ENCODE assay signal across 20 cellular contexts in the genomic region with DNA sequence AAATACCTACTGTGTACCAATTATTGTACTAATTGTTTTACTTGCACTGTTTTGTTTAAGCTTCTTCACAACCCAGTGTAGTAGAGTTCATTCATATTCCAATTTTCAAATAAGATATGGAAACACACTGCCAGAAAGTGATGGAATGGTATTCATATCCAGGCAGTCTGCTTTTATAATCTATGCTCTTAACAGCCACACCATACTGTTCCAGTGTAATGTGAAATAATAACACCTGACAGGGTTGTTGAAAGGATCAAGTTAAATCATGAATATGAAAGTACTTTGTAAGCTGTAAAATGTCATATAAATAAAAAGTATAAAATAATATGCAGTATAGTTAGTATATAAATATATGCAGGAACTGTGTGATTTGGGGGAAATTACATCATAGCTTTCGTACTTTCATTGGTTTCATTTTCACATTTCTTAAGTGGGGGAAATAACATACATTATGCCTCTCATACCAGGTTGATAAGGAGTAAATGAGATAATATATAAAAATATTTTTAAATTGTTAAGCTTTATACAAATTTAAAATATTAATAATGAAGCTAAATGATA.
DNase-seq lines count a peak whose midpoint lies in the region; ATAC-seq and TF ChIP-seq lines count a peak whose summit lies in the region.
"Had no signal": no experiment of that assay in that cellular context is flagged by ENCODE, and none has a peak within 500 bp of the region (broad histone marks: within the 10 kb centered on the region; RNA-seq: fewer than 3 reads in every experiment).

No MANE protein-coding gene starts in this region.

- CTCF ChIA-PET in activated CD8-positive, alpha-beta T cell treated with anti-CD3 and anti-CD28 coated beads, Interleukin-2, amount 10 ng/mL, durations not matched to agents 7 days and 5 days (lab: Charles Lee): interaction anchor here (1.4 kb wide), 1 partner anchor 210 kb away, joined by 3 read pairs; no protein-coding TSS in a partner anchor

- H3K36me3 ChIP-seq in CD4-positive, CD25-positive, alpha-beta regulatory T cell (ENCODE audit: control insufficient read depth, insufficient read depth, low read length): no peaks in the 10 kb centered on the region
- no peaks in the 10 kb centered on the region for H3K36me3 ChIP-seq in vagina
- H3K36me3 ChIP-seq: BLaER1 had no signal

- peaks cover 12% of the 10 kb centered on the region for H3K36me3 Mint-ChIP-seq in CD4-positive, CD25-positive, alpha-beta regulatory T cell
- H3K36me3 Mint-ChIP-seq in activated CD8-positive, alpha-beta T cell treated with anti-CD3 and anti-CD28 coated beads, Interleukin-2, amount 10 ng/mL, durations not matched to agents 7 days and 5 days (ENCODE audit: low read depth): peaks cover 1% of the 10 kb centered on the region
- H3K36me3 Mint-ChIP-seq in naive thymus-derived CD8-positive, alpha-beta T cell: peaks cover 17 to 36% (median 19%) of the 10 kb centered on the region in 3 donors

- H3K27ac Mint-ChIP-seq in CD4-positive, CD25-positive, alpha-beta regulatory T cell: peak overlapping the region in 1 of 3 donors; percentile 71
- H3K27ac Mint-ChIP-seq in activated CD8-positive, alpha-beta T cell treated with anti-CD3 and anti-CD28 coated beads, Interleukin-2, amount 10 ng/mL, durations not matched to agents 7 days and 5 days: no peak overlapping the region
- peak overlapping the region in 3 of 10 donors; percentile 10 to 80 (median 23) for H3K27ac Mint-ChIP-seq in naive thymus-derived CD8-positive, alpha-beta T cell
- H3K27ac Mint-ChIP-seq: dendritic cell treated with granulocyte-macrophage colony-stimulating factor and Interleukin-4, amounts not matched to agents 40 ng/mL and 50 ng/mL, for 4 days had no signal

- no peaks in the 10 kb centered on the region for H3K9me3 ChIP-seq in CD4-positive, CD25-positive, alpha-beta regulatory T cell (ENCODE audit: control insufficient read depth in 2 of 2, low read length in 2 of 2)
- H3K9me3 ChIP-seq in vagina: no peaks in the 10 kb centered on the region
- H3K9me3 ChIP-seq: BLaER1, esophagus squamous epithelium had no signal

- intact Hi-C loops in vagina (cut with DNase I): no loop called here

- peaks cover 0 to 4% (median 0%) of the 10 kb centered on the region in 7 donors for H3K9me3 Mint-ChIP-seq in CD4-positive, CD25-positive, alpha-beta regulatory T cell
- H3K9me3 Mint-ChIP-seq in activated CD8-positive, alpha-beta T cell treated with anti-CD3 and anti-CD28 coated beads, Interleukin-2, amount 10 ng/mL, durations not matched to agents 7 days and 5 days (ENCODE audit: insufficient read depth): no peaks in the 10 kb centered on the region
- peaks cover 0 to 4% (median 0%) of the 10 kb centered on the region in 9 donors for H3K9me3 Mint-ChIP-seq in naive thymus-derived CD8-positive, alpha-beta T cell
- H3K9me3 Mint-ChIP-seq: dendritic cell treated with granulocyte-macrophage colony-stimulating factor and Interleukin-4, amounts not matched to agents 40 ng/mL and 50 ng/mL, for 4 days had no signal

- peaks cover 0 to 6% (median 2%) of the 10 kb centered on the region in 4 donors for H3K4me1 Mint-ChIP-seq in CD4-positive, CD25-positive, alpha-beta regulatory T cell
- H3K4me1 Mint-ChIP-seq in activated CD8-positive, alpha-beta T cell treated with anti-CD3 and anti-CD28 coated beads, Interleukin-2, amount 10 ng/mL, durations not matched to agents 7 days and 5 days (ENCODE audit: low read depth): peaks cover 12% of the 10 kb centered on the region
- peaks cover 0 to 25% (median under 1%) of the 10 kb centered on the region in 4 donors for H3K4me1 Mint-ChIP-seq in naive thymus-derived CD8-positive, alpha-beta T cell

- peak in 1 of 2 donors; percentile 31 for ATAC-seq in CD4-positive, CD25-positive, alpha-beta regulatory T cell (ENCODE audit: low read depth in 2 of 2)
- no peak for ATAC-seq in activated CD8-positive, alpha-beta T cell treated with anti-CD3 and anti-CD28 coated beads, Interleukin-2, amount 10 ng/mL, durations not matched to agents 7 days and 5 days
- no peak for ATAC-seq in naive thymus-derived CD8-positive, alpha-beta T cell
- ATAC-seq: sciatic nerve, SK-N-SH treated with all-trans-retinoic acid at 6 μM for 48 hours had no signal

- TF ChIP-seq CTCF in GM10266 (IDR thresholded peaks at IDR 0.05; ENCODE audit: control insufficient read depth, insufficient read depth, low read depth, missing control alignments) (no peak), vagina (IDR thresholded peaks at IDR 0.05) (no peak)

- TF ChIP-seq POLR2A in vagina (IDR thresholded peaks at IDR 0.05): no peak

- no peaks in the 10 kb centered on the region for H3K27me3 ChIP-seq in CD4-positive, CD25-positive, alpha-beta regulatory T cell (ENCODE audit: control insufficient read depth, insufficient read depth, low read length)
- H3K27me3 ChIP-seq in vagina: no peaks in the 10 kb centered on the region
- H3K27me3 ChIP-seq: BLaER1, esophagus squamous epithelium had no signal

- peaks cover 5% of the 10 kb centered on the region for H3K4me1 ChIP-seq in CD4-positive, CD25-positive, alpha-beta regulatory T cell (ENCODE audit: control insufficient read depth, insufficient read depth, low read length, poor library complexity, severe bottlenecking)
- no peaks in the 10 kb centered on the region for H3K4me1 ChIP-seq in vagina
- H3K4me1 ChIP-seq: esophagus squamous epithelium had no signal

- no peaks in the 10 kb centered on the region for H3K27me3 Mint-ChIP-seq in CD4-positive, CD25-positive, alpha-beta regulatory T cell
- no peaks in the 10 kb centered on the region for H3K27me3 Mint-ChIP-seq in activated CD8-positive, alpha-beta T cell treated with anti-CD3 and anti-CD28 coated beads, Interleukin-2, amount 10 ng/mL, durations not matched to agents 7 days and 5 days (ENCODE audit: low read depth)
- H3K27me3 Mint-ChIP-seq in naive thymus-derived CD8-positive, alpha-beta T cell: no peaks in the 10 kb centered on the region
- H3K27me3 Mint-ChIP-seq: dendritic cell treated with granulocyte-macrophage colony-stimulating factor and Interleukin-4, amounts not matched to agents 40 ng/mL and 50 ng/mL, for 4 days had no signal

- H3K4me3 Mint-ChIP-seq in CD4-positive, CD25-positive, alpha-beta regulatory T cell: peak overlapping the region in 2 of 4 donors; percentile 6 to 67
- H3K4me3 Mint-ChIP-seq in activated CD8-positive, alpha-beta T cell treated with anti-CD3 and anti-CD28 coated beads, Interleukin-2, amount 10 ng/mL, durations not matched to agents 7 days and 5 days: peak overlapping the region; percentile 16
- H3K4me3 Mint-ChIP-seq in naive thymus-derived CD8-positive, alpha-beta T cell: peak overlapping the region in 9 of 10 donors; percentile 10 to 82 (median 35)
- H3K4me3 Mint-ChIP-seq: dendritic cell treated with granulocyte-macrophage colony-stimulating factor and Interleukin-4, amounts not matched to agents 40 ng/mL and 50 ng/mL, for 4 days had no signal

- peak in 2 of 3 donors; percentile 4 to 59 for DNase-seq in CD4-positive, CD25-positive, alpha-beta regulatory T cell
- peak; percentile 11 for DNase-seq in GM10266 (ENCODE audit: extremely low spot score)
- DNase-seq in activated CD8-positive, alpha-beta T cell treated with anti-CD3 and anti-CD28 coated beads, Interleukin-2, amount 10 ng/mL, durations not matched to agents 7 days and 5 days: no peak
- DNase-seq in naive thymus-derived CD8-positive, alpha-beta T cell: no peak
- no peak for DNase-seq in NCI-H446 treated with DMSO at 0.1 percent for 48 hours (lab: John Stamatoyannopoulos, UW)
- no peak for DNase-seq in T-helper 9 cell
- DNase-seq in vagina (ENCODE audit: extremely low spot score in 2 of 2): no peak
- DNase-seq: activated gamma-delta T cell treated with Interleukin-2 at 50 U/mL for 16 hours; DMS79 treated with DMSO at 0.1 percent for 48 hours; esophagus squamous epithelium; IMR-90; mesendoderm; NCI-H1092; NCI-H748 treated with DMSO at 0.1 percent for 48 hours; nucleus accumbens; stimulated activated CD4-positive, alpha-beta T cell treated with anti-CD3 and anti-CD28 coated beads, Interleukin-2, amount 100 ng/mL, for 48 hours had no signal

- H3K4me3 ChIP-seq in CD4-positive, CD25-positive, alpha-beta regulatory T cell (ENCODE audit: low read depth, low read length): peak overlapping the region; percentile 70
- no peak overlapping the region for H3K4me3 ChIP-seq in vagina
- H3K4me3 ChIP-seq: BLaER1, esophagus squamous epithelium had no signal

- H3K27ac ChIP-seq in CD4-positive, CD25-positive, alpha-beta regulatory T cell (ENCODE audit: insufficient read depth, low read length, poor library complexity, severe bottlenecking): no peak overlapping the region
- H3K27ac ChIP-seq in vagina: no peak overlapping the region
- H3K27ac ChIP-seq: BLaER1, esophagus squamous epithelium had no signal

- POLR2A ChIA-PET in activated CD8-positive, alpha-beta T cell treated with anti-CD3 and anti-CD28 coated beads, Interleukin-2, amount 10 ng/mL, durations not matched to agents 7 days and 5 days (lab: Charles Lee): interaction anchor here (0.6 kb wide), 1 partner anchor 489 kb away, joined by 3 read pairs; no protein-coding TSS in a partner anchor
- POLR2A ChIA-PET in naive thymus-derived CD8-positive, alpha-beta T cell (lab: Charles Lee): no interaction called here

Comparison
In these comparisons a context has a peak if more than half of its experiments do, and no peak if none do; other contexts are left out.
1. DNase-seq: peak in CD4-positive, CD25-positive, alpha-beta regulatory T cell (2 of 3) and GM10266 (single experiment); none in activated CD8-positive, alpha-beta T cell treated with anti-CD3 and anti-CD28 coated beads, Interleukin-2, amount 10 ng/mL, durations not matched to agents 7 days and 5 days (single experiment), naive thymus-derived CD8-positive, alpha-beta T cell (0 of 10), NCI-H446 treated with DMSO at 0.1 percent for 48 hours (single experiment), T-helper 9 cell (single experiment) and vagina (0 of 2).